ENCODE assay signal across 16 cellular contexts in genomic region chr2:186399082-186399644, GRCh38.
A peak's percentile ranks its signal among the peaks of the same experiment; 100 is the strongest.
DNase-seq lines count a peak whose midpoint lies in the region; ATAC-seq and TF ChIP-seq lines count a peak whose summit lies in the region.
"Had no signal": no experiment of that assay in that cellular context is flagged by ENCODE, and none has a peak within 500 bp of the region (broad histone marks: within the 10 kb centered on the region; RNA-seq: fewer than 3 reads in every experiment).

No MANE protein-coding gene starts in this region.

- peak; percentile 49 for ATAC-seq in GM18873 (IDR thresholded peaks at IDR 0.05; ENCODE audit: low FRiP score, unreplicated experiment)
- ATAC-seq in GM21576 (IDR thresholded peaks at IDR 0.05; ENCODE audit: unreplicated experiment) = peak; percentile 99
- peak; percentile 79 for ATAC-seq in HG03066 (IDR thresholded peaks at IDR 0.05; ENCODE audit: low read depth, unreplicated experiment)
- ATAC-seq in stimulated activated naive CD8-positive, alpha-beta T cell treated with anti-CD3 and anti-CD28 coated beads, Interleukin-15, Interleukin-2, amounts not matched to agents 100 U/mL and 50 U/mL, for 24 hours = no peak
- ATAC-seq in gastrocnemius medialis = no peak
- ATAC-seq: heart right ventricle, SK-N-SH treated with all-trans-retinoic acid at 6 μM for 48 hours had no signal

- H3K79me1 ChIP-seq in trophoblast cell (ENCODE audit: low read length) = no peaks in the 10 kb centered on the region

- H2AFZ ChIP-seq in OCI-LY7 (ENCODE audit: low read length) (no peak overlapping the region), trophoblast cell (ENCODE audit: insufficient read depth, low read length, poor library complexity) (no peak overlapping the region)

- H4K91ac ChIP-seq in trophoblast cell (ENCODE audit: low read depth, low read length) = no peak overlapping the region

- no peak overlapping the region for H2BK120ac ChIP-seq in trophoblast cell (ENCODE audit: insufficient read depth, low read length, poor library complexity)

- no peak overlapping the region for H3K23ac ChIP-seq in trophoblast cell (ENCODE audit: low read length)

- H3K27ac ChIP-seq in OCI-LY7 (ENCODE audit: low read depth, low read length, poor library complexity, severe bottlenecking) (peak overlapping the region; percentile 64), trophoblast cell (ENCODE audit: low read depth, low read length) (no peak overlapping the region), gastrocnemius medialis (no peak overlapping the region)
- H3K27ac ChIP-seq: heart right ventricle, Peyer's patch had no signal

- no peaks in the 10 kb centered on the region for H3K36me3 ChIP-seq in OCI-LY7 (ENCODE audit: insufficient read depth, low read length)
- H3K36me3 ChIP-seq in trophoblast cell (ENCODE audit: control insufficient read depth in 1 of 2, insufficient read depth in 2 of 2, low read length in 2 of 2) = no peaks in the 10 kb centered on the region
- H3K36me3 ChIP-seq in gastrocnemius medialis = no peaks in the 10 kb centered on the region
- H3K36me3 ChIP-seq: heart right ventricle, Peyer's patch had no signal

- no peak overlapping the region for H3K4me3 ChIP-seq in OCI-LY7 (ENCODE audit: low read depth, low read length, poor library complexity, severe bottlenecking)
- H3K4me3 ChIP-seq in trophoblast cell (ENCODE audit: low read depth, low read length) = no peak overlapping the region
- no peak overlapping the region for H3K4me3 ChIP-seq in gastrocnemius medialis
- H3K4me3 ChIP-seq: heart right ventricle, Peyer's patch had no signal

- H3K4me1 ChIP-seq in OCI-LY7 (ENCODE audit: insufficient read depth, low read length, poor library complexity, severe bottlenecking) = peaks cover 11% of the 10 kb centered on the region
- H3K4me1 ChIP-seq in trophoblast cell (ENCODE audit: control insufficient read depth in 1 of 2, insufficient read depth in 2 of 2, low read length in 2 of 2) = no peaks in the 10 kb centered on the region
- H3K4me1 ChIP-seq in gastrocnemius medialis = no peaks in the 10 kb centered on the region
- H3K4me1 ChIP-seq: heart right ventricle, Peyer's patch had no signal

- H4K20me1 ChIP-seq in OCI-LY7 (ENCODE audit: insufficient read depth, low read length) = no peaks in the 10 kb centered on the region

- no peak overlapping the region for H2BK12ac ChIP-seq in trophoblast cell (ENCODE audit: low read length)

- H3K9me2 ChIP-seq in OCI-LY7 (ENCODE audit: insufficient read depth, low read length) = no peaks in the 10 kb centered on the region

- H3K18ac ChIP-seq in trophoblast cell (ENCODE audit: low read length) = no peak overlapping the region

- WGBS in trophoblast cell (ENCODE audit: extremely low coverage, insufficient coverage, insufficient read length) = no CpG with 5 or more reads among the region's 4 CpGs

- H4K12ac ChIP-seq in trophoblast cell (ENCODE audit: low read depth, low read length) = no peak overlapping the region

- no peak overlapping the region for H3K14ac ChIP-seq in trophoblast cell (ENCODE audit: low read length)

- POLR2A ChIA-PET in OCI-LY7 (lab: Charles Lee) = interaction anchor here (0.6 to 1.0 kb wide), 3 partner anchors 28 to 503 kb away, joined by 3 to 5 read pairs (median 4); no protein-coding TSS in a partner anchor

- intact Hi-C loops in OCI-LY7 (cut with micrococcal nuclease; ENCODE audit: unreplicated experiment) = no loop called here
- intact Hi-C loops in gastrocnemius medialis (cut with DNase I; ENCODE audit: low total_unique reads) = no loop called here

- no peak overlapping the region for H3K4ac ChIP-seq in trophoblast cell (ENCODE audit: low read depth, low read length)

- no peaks in the 10 kb centered on the region for H3K27me3 ChIP-seq in trophoblast cell (ENCODE audit: insufficient read depth, low read length)
- H3K27me3 ChIP-seq in gastrocnemius medialis = no peaks in the 10 kb centered on the region
- H3K27me3 ChIP-seq: heart right ventricle, Peyer's patch had no signal

- H3K4me2 ChIP-seq in OCI-LY7 (ENCODE audit: low read length) = peak overlapping the region; percentile 46; the same call in 1 of the 2 replicates
- no peak overlapping the region for H3K4me2 ChIP-seq in trophoblast cell (ENCODE audit: low read length)

- H3K9ac ChIP-seq in trophoblast cell (ENCODE audit: low read length) = no peak overlapping the region

- BruUV-seq in OCI-LY7 (replicated peaks; lab: Mats Ljungman, UMichigan) = no TSS peak

- H4K8ac ChIP-seq in trophoblast cell (ENCODE audit: low read depth, low read length) = no peak overlapping the region

- no peak for TF ChIP-seq POLR2A in gastrocnemius medialis (IDR thresholded peaks at IDR 0.05)

- TF ChIP-seq CTCF in OCI-LY7 (conservative IDR thresholded peaks at IDR 0.05; ENCODE audit: low read length) (no peak), gastrocnemius medialis (IDR thresholded peaks at IDR 0.05 in 4 of 5, conservative IDR thresholded peaks at IDR 0.05 in 1 of 5) (no peak)

- no peak overlapping the region for H2BK5ac ChIP-seq in trophoblast cell (ENCODE audit: low read depth, low read length, poor library complexity)

- H3K79me2 ChIP-seq in OCI-LY7 (ENCODE audit: insufficient read depth, low read depth, low read length) = no peaks in the 10 kb centered on the region
- no peaks in the 10 kb centered on the region for H3K79me2 ChIP-seq in trophoblast cell (ENCODE audit: control insufficient read depth, insufficient read depth, low read length, poor library complexity)

- DNase-seq in OCI-LY7 (ENCODE audit: low spot score) (peak; percentile 79), trophoblast cell (no peak), OCI-M2 (lab: John Stamatoyannopoulos, UW; ENCODE audit: unreplicated experiment) (no peak), gastrocnemius medialis (no peak)
- no peak for DNase-seq in stimulated activated naive CD8-positive, alpha-beta T cell treated with anti-CD3 and anti-CD28 coated beads, Interleukin-15, Interleukin-2, amounts not matched to agents 100 U/mL and 50 U/mL, for 24 hours
- DNase-seq: activated CD4-positive, alpha-beta memory T cell treated with anti-CD3 and anti-CD28 coated beads, Interleukin-2, amount 10 ng/mL, durations not matched to agents 7 days and 5 days; AML-193; effector CD4-positive, alpha-beta T cell; heart right ventricle; NCI-H1930; Peyer's patch; substantia nigra had no signal

- H3K9me3 ChIP-seq in OCI-LY7 (ENCODE audit: low read length) (no peaks in the 10 kb centered on the region), trophoblast cell (ENCODE audit: insufficient read depth, low read depth, low read length) (no peaks in the 10 kb centered on the region), gastrocnemius medialis (no peaks in the 10 kb centered on the region)
- H3K9me3 ChIP-seq: Peyer's patch had no signal

- CTCF ChIA-PET in OCI-LY7 (lab: Charles Lee; ENCODE audit: unreplicated experiment) = no interaction called here

- H2AK5ac ChIP-seq in trophoblast cell (ENCODE audit: low read length) = no peak overlapping the region

- in situ Hi-C loops in gastrocnemius medialis (cut with MboI; ENCODE audit: low sequenced_read_pairs in 4 of 4) = no loop called here

Comparison
In these comparisons a context has a peak if more than half of its experiments do, and no peak if none do; other contexts are left out.
1. ATAC-seq: peak in GM18873 (single experiment), GM21576 (single experiment) and HG03066 (single experiment); none in stimulated activated naive CD8-positive, alpha-beta T cell treated with anti-CD3 and anti-CD28 coated beads, Interleukin-15, Interleukin-2, amounts not matched to agents 100 U/mL and 50 U/mL, for 24 hours (single experiment) and gastrocnemius medialis (0 of 2).